Comparison of ENCODE assay signal across 1 cellular context in genomic region chr14:75427482-75428229, GRCh38.
TF ChIP-seq lines count a peak whose summit lies in the region.

JDP2 (plus strand) TSS chr14:75428022; CDS start chr14:75437921, 9,899 bp downstream.

TF ChIP-seq in HepG2, 621 proteins besides CTCF, POLR2A, EP300 and RAD21 (continued from another document):
- TF ChIP-seq PRDM4 (CRISPR knock-in tag; IDR thresholded peaks at IDR 0.05; ENCODE audit: borderline replicate concordance) = no peak
- TF ChIP-seq ZNF598 (CRISPR knock-in tag; IDR thresholded peaks at IDR 0.05; ENCODE audit: borderline replicate concordance) = 0 out of 2 replicates have a peak, but pooled peaks have one; percentile 25
- TF ChIP-seq AGO2 (optimal IDR thresholded peaks at IDR 0.05; ENCODE audit: low read depth, low read length) = no peak
- no peak for TF ChIP-seq CSRNP1 (CRISPR knock-in tag; IDR thresholded peaks at IDR 0.05)
- no peak for TF ChIP-seq MYC (CRISPR knock-in tag; IDR thresholded peaks at IDR 0.05; ENCODE audit: borderline replicate concordance)
- TF ChIP-seq TBX3 (IDR thresholded peaks at IDR 0.05; ENCODE audit: borderline replicate concordance) = no peak
- no peak for TF ChIP-seq KAT2B (IDR thresholded peaks at IDR 0.05; ENCODE audit: borderline replicate concordance, low read depth, low read length)
- TF ChIP-seq ZNF543 (CRISPR knock-in tag; IDR thresholded peaks at IDR 0.05) = no peak
- TF ChIP-seq AGO1 (IDR thresholded peaks at IDR 0.05; ENCODE audit: low read depth, low read length, poor library complexity, severe bottlenecking) = no peak
- 0 out of 2 replicates have a peak, but pooled peaks have one; percentile 39 for TF ChIP-seq ZNF292 (CRISPR knock-in tag; IDR thresholded peaks at IDR 0.05; ENCODE audit: borderline replicate concordance, low read depth)
- no peak for TF ChIP-seq REXO4 (CRISPR knock-in tag; IDR thresholded peaks at IDR 0.05; ENCODE audit: borderline replicate concordance)
- TF ChIP-seq FOXO4 (CRISPR knock-in tag; conservative IDR thresholded peaks at IDR 0.05) = 0 out of 2 replicates have a peak, but pooled peaks have one; percentile 60
- peak; percentile 66 for TF ChIP-seq ZGPAT (CRISPR knock-in tag; IDR thresholded peaks at IDR 0.05)
- no peak for TF ChIP-seq SNRNP70 (IDR thresholded peaks at IDR 0.05; ENCODE audit: low read depth, low read length)
- TF ChIP-seq TGIF2 (CRISPR knock-in tag; IDR thresholded peaks at IDR 0.05) = peak; percentile 59; the same call in 1 of the 2 replicates
- peak; percentile 78; the same call in 1 of the 2 replicates for TF ChIP-seq ZFP91 (CRISPR knock-in tag; IDR thresholded peaks at IDR 0.05; ENCODE audit: borderline replicate concordance)
- no peak for TF ChIP-seq ZMAT5 (CRISPR knock-in tag; IDR thresholded peaks at IDR 0.05; ENCODE audit: borderline replicate concordance, low read depth)
- peak; percentile 63; the same call in 1 of the 2 replicates for TF ChIP-seq ZSCAN25 (CRISPR knock-in tag; IDR thresholded peaks at IDR 0.05)
- peak; percentile 54; the same call in 1 of the 2 replicates for TF ChIP-seq HINFP (CRISPR knock-in tag; IDR thresholded peaks at IDR 0.05; ENCODE audit: low read depth)
- no peak for TF ChIP-seq EEA1 (CRISPR knock-in tag; IDR thresholded peaks at IDR 0.05; ENCODE audit: borderline replicate concordance)
- TF ChIP-seq SRF (IDR thresholded peaks at IDR 0.05; ENCODE audit: low read depth, low read length) = no peak
- peak; percentile 81; the same call in 1 of the 2 replicates for TF ChIP-seq TEF (CRISPR knock-in tag; IDR thresholded peaks at IDR 0.05)
- TF ChIP-seq ZNF746 (CRISPR knock-in tag; IDR thresholded peaks at IDR 0.05) = peak; percentile 75; the same call in 1 of the 2 replicates
- TF ChIP-seq ARID4A (CRISPR knock-in tag; IDR thresholded peaks at IDR 0.05; ENCODE audit: borderline replicate concordance) = peak; percentile 69; the same call in 1 of the 2 replicates
- peak; percentile 81 for TF ChIP-seq PATZ1 (CRISPR knock-in tag; IDR thresholded peaks at IDR 0.05)
- peak; percentile 26 for TF ChIP-seq YY1 (IDR thresholded peaks at IDR 0.05; ENCODE audit: insufficient read depth, insufficient replicate concordance, low read depth, low read length)
- TF ChIP-seq ZNF34 (CRISPR knock-in tag; IDR thresholded peaks at IDR 0.05; ENCODE audit: borderline replicate concordance) = no peak
- TF ChIP-seq SRSF1 (optimal IDR thresholded peaks at IDR 0.05; ENCODE audit: low read depth, low read length) = no peak
- TF ChIP-seq CCAR2 (optimal IDR thresholded peaks at IDR 0.05; ENCODE audit: low read depth, low read length) = no peak
- peak; percentile 87 for TF ChIP-seq ZNF777 (CRISPR knock-in tag; IDR thresholded peaks at IDR 0.05)
- TF ChIP-seq U2AF2 (IDR thresholded peaks at IDR 0.05; ENCODE audit: low read depth, low read length) = no peak
- no peak for TF ChIP-seq ZNF138 (CRISPR knock-in tag; IDR thresholded peaks at IDR 0.05; ENCODE audit: low read depth)
